ENCODE assay signal across 29 cellular contexts in genomic region chr13:36783883-36784282, GRCh38.
"Had no signal": no experiment of that assay in that cellular context is flagged by ENCODE, and none has a peak within 500 bp of the region (broad histone marks: within the 10 kb centered on the region; RNA-seq: fewer than 3 reads in every experiment).

No MANE protein-coding gene starts in this region.

- H3K4me3 ChIP-seq: ovary, psoas muscle, skin epidermis, stomach, testis, tibial artery, transverse colon, upper lobe of right lung, uterus had no signal

- H3K79me2 ChIP-seq: parathyroid adenoma had no signal

- H3K27me3 ChIP-seq: ovary, testis, tibial artery, transverse colon, upper lobe of right lung, uterus had no signal

- H3K9me3 ChIP-seq: ovary, psoas muscle, stomach, testis, tibial artery, transverse colon, upper lobe of right lung, uterus had no signal

- H3K27ac Mint-ChIP-seq: naive B cell; naive thymus-derived CD8-positive, alpha-beta T cell; natural killer cell treated with Interleukin-12 subunit alpha and Interleukin-12 subunit beta and Interleukin-15 and Interleukin-18, amount 100 ng/mL, for 72 hours; nephron progenitor cell; progenitor cell of endocrine pancreas; stimulated activated effector memory CD8-positive, alpha-beta T cell treated with anti-CD3 and anti-CD28 coated beads, Interleukin-12 subunit alpha, Interleukin-12 subunit beta, amount 100 ng/mL, for 72 hours; stimulated activated naive B cell treated with anti-CD40 and anti-IgM and Interleukin-4, amounts not matched to agents 10 μg/mL and 1 μg/mL and 100 μg/mL, for 72 hours; stimulated activated naive CD8-positive, alpha-beta T cell treated with anti-CD3 and anti-CD28 coated beads, Interleukin-15, Interleukin-2, amounts not matched to agents 100 ng/mL and 50 ng/mL, for 24 hours; type B pancreatic cell had no signal

- H3K27ac ChIP-seq: ovary, parathyroid adenoma, psoas muscle, skin epidermis, stomach, testis, tibial artery, transverse colon, upper lobe of right lung, uterus had no signal

- H3K9me3 Mint-ChIP-seq: natural killer cell treated with Interleukin-12 subunit alpha and Interleukin-12 subunit beta and Interleukin-15 and Interleukin-18, amount 100 ng/mL, for 72 hours; nephron progenitor cell; neural crest cell; stimulated activated effector memory CD8-positive, alpha-beta T cell treated with anti-CD3 and anti-CD28 coated beads, Interleukin-12 subunit alpha, Interleukin-12 subunit beta, amount 100 ng/mL, for 72 hours; stimulated activated naive B cell treated with anti-CD40 and anti-IgM and Interleukin-4, amounts not matched to agents 10 μg/mL and 1 μg/mL and 100 μg/mL, for 72 hours; stimulated activated naive CD8-positive, alpha-beta T cell treated with anti-CD3 and anti-CD28 coated beads, Interleukin-15, Interleukin-2, amounts not matched to agents 100 ng/mL and 50 ng/mL, for 24 hours; type B pancreatic cell had no signal

- H3K4me1 Mint-ChIP-seq: naive thymus-derived CD8-positive, alpha-beta T cell; stimulated activated effector memory CD8-positive, alpha-beta T cell treated with anti-CD3 and anti-CD28 coated beads, Interleukin-12 subunit alpha, Interleukin-12 subunit beta, amount 100 ng/mL, for 72 hours; stimulated activated naive B cell treated with anti-CD40 and anti-IgM and Interleukin-4, amounts not matched to agents 10 μg/mL and 1 μg/mL and 100 μg/mL, for 72 hours had no signal

- H3K27me3 Mint-ChIP-seq: type B pancreatic cell had no signal

- H3K36me3 Mint-ChIP-seq: naive B cell; naive thymus-derived CD8-positive, alpha-beta T cell; natural killer cell treated with Interleukin-12 subunit alpha and Interleukin-12 subunit beta and Interleukin-15 and Interleukin-18, amount 100 ng/mL, for 72 hours; stimulated activated effector memory CD8-positive, alpha-beta T cell treated with anti-CD3 and anti-CD28 coated beads, Interleukin-12 subunit alpha, Interleukin-12 subunit beta, amount 100 ng/mL, for 72 hours; stimulated activated naive B cell treated with anti-CD40 and anti-IgM and Interleukin-4, amounts not matched to agents 10 μg/mL and 1 μg/mL and 100 μg/mL, for 72 hours; type B pancreatic cell had no signal

- H3K4me1 ChIP-seq: parathyroid adenoma, psoas muscle, stomach, testis, tibial artery, transverse colon, upper lobe of right lung, uterus had no signal

- H3K36me3 ChIP-seq: ovary, stomach, tibial artery, transverse colon, upper lobe of right lung, uterus had no signal

- H3K4me3 Mint-ChIP-seq: naive B cell; naive thymus-derived CD8-positive, alpha-beta T cell; natural killer cell treated with Interleukin-12 subunit alpha and Interleukin-12 subunit beta and Interleukin-15 and Interleukin-18, amount 100 ng/mL, for 72 hours; nephron progenitor cell; neural crest cell; stimulated activated effector memory CD8-positive, alpha-beta T cell treated with anti-CD3 and anti-CD28 coated beads, Interleukin-12 subunit alpha, Interleukin-12 subunit beta, amount 100 ng/mL, for 72 hours; stimulated activated naive B cell treated with anti-CD40 and anti-IgM and Interleukin-4, amounts not matched to agents 10 μg/mL and 1 μg/mL and 100 μg/mL, for 72 hours; stimulated activated naive CD8-positive, alpha-beta T cell treated with anti-CD3 and anti-CD28 coated beads, Interleukin-15, Interleukin-2, amounts not matched to agents 100 ng/mL and 50 ng/mL, for 24 hours; type B pancreatic cell had no signal

- H2AFZ ChIP-seq: parathyroid adenoma had no signal

- DNase-seq: naive B cell; naive thymus-derived CD8-positive, alpha-beta T cell; nephron progenitor cell; occipital lobe; ovary; posterior cingulate gyrus; psoas muscle; right cardiac atrium; stimulated activated CD4-positive, alpha-beta T cell treated with anti-CD3 and anti-CD28 coated beads, Interleukin-15, amount 100 ng/mL, for 24 hours; stimulated activated CD4-positive, alpha-beta T cell treated with anti-CD3 and anti-CD28 coated beads, Interleukin-2, amount 100 ng/mL, for 24 hours; stimulated activated CD4-positive, alpha-beta T cell treated with anti-CD3 and anti-CD28 coated beads, Interleukin-2, amount 100 ng/mL, for 48 hours; stimulated activated CD4-positive, alpha-beta T cell treated with anti-CD3 and anti-CD28 coated beads, Interleukin-4, amount 100 ng/mL, for 24 hours; stimulated activated naive B cell treated with anti-CD40 and anti-IgM and Interleukin-4, amounts not matched to agents 10 μg/mL and 1 μg/mL and 100 μg/mL, for 72 hours; stimulated activated naive CD4-positive, alpha-beta T cell treated with Interleukin-2 at 50 U/mL for 16 hours; stomach; testis; tibial artery; transverse colon; upper lobe of right lung; uterus had no signal

- ATAC-seq: naive thymus-derived CD8-positive, alpha-beta T cell; natural killer cell treated with Interleukin-12 subunit alpha and Interleukin-12 subunit beta and Interleukin-15 and Interleukin-18, amount 100 ng/mL, for 72 hours; psoas muscle; right cardiac atrium; sciatic nerve; stimulated activated effector memory CD8-positive, alpha-beta T cell treated with anti-CD3 and anti-CD28 coated beads, Interleukin-12 subunit alpha, Interleukin-12 subunit beta, amount 100 ng/mL, for 72 hours; stimulated activated naive B cell treated with anti-CD40 and anti-IgM and Interleukin-4, amounts not matched to agents 10 μg/mL and 1 μg/mL and 100 μg/mL, for 72 hours; upper lobe of right lung had no signal

- H3K9ac ChIP-seq: parathyroid adenoma had no signal
